ENCODE assay signal across 21 cellular contexts in genomic region chr17:28469376-28469775, GRCh38. TPM values are rescaled to one million over a fixed set of nuclear protein-coding genes. Genes with fewer than 3 reads are reported as not detected.
DNase-seq lines count a peak whose midpoint lies in the region; ATAC-seq and TF ChIP-seq lines count a peak whose summit lies in the region.
"Had no signal": no experiment of that assay in that cellular context is flagged by ENCODE, and none has a peak within 500 bp of the region (broad histone marks: within the 10 kb centered on the region; RNA-seq: fewer than 3 reads in every experiment).

No MANE protein-coding gene starts in this region.

- H3K36me3 ChIP-seq in BLaER1 treated with 17β-estradiol and CSF1 and Interleukin-3, amounts not matched to agents 10 nM and 100 nM, result no peaks in the 10 kb centered on the region
- no peaks in the 10 kb centered on the region for H3K36me3 ChIP-seq in RWPE2 (ENCODE audit: low read depth)

- H3K27me3 ChIP-seq in BLaER1 treated with 17β-estradiol and CSF1 and Interleukin-3, amounts not matched to agents 10 nM and 100 nM, result peaks cover 0 to 3% (median 0%) of the 10 kb centered on the region in 11 experiments; a peak in 1 of 22 replicates
- no peaks in the 10 kb centered on the region for H3K27me3 ChIP-seq in RWPE2 (ENCODE audit: insufficient read depth, poor library complexity, severe bottlenecking)

- CTCF ChIA-PET in activated CD8-positive, alpha-beta memory T cell treated with anti-CD3 and anti-CD28 coated beads, Interleukin-2, amount 10 ng/mL, durations not matched to agents 7 days and 5 days (lab: Charles Lee), result interaction anchor here (0.6 to 2.1 kb wide), 3 partner anchors 19 to 68 kb away, joined by 3 to 6 read pairs (median 3); no protein-coding TSS in a partner anchor

- peak; percentile 38 for DNase-seq in activated CD8-positive, alpha-beta memory T cell treated with anti-CD3 and anti-CD28 coated beads, Interleukin-2, amount 10 ng/mL, durations not matched to agents 7 days and 5 days
- DNase-seq in activated CD8-positive, alpha-beta memory T cell treated with anti-CD3 and anti-CD28 coated beads, Interleukin-2, amount 50 U/mL, for 48 hours, result no peak
- DNase-seq in RWPE2 (ENCODE audit: low spot score) (peak; percentile 6), left lobe of liver (ENCODE audit: low spot score) (peak; percentile 29), iPS-NIHi7 (ENCODE audit: extremely low spot score) (no peak), NCI-H345 (lab: John Stamatoyannopoulos, UW) (no peak)
- DNase-seq: EL; H9; HFFc6; Kasumi-1; NCI-H1092; NCI-H1436 treated with DMSO at 0.1 percent for 48 hours; NCI-H1930; NCI-H748 treated with DMSO at 0.1 percent for 48 hours; NK-92 treated with Interleukin-12 subunit alpha and Interleukin-12 subunit beta, amount 100 ng/mL, for 24 hours; OCI-M1; SHP77; SW 1271 had no signal

- peak overlapping the region in 1 of 11 experiments; percentile 1; a peak in 1 of 22 replicates for H3K9ac ChIP-seq in BLaER1 treated with 17β-estradiol and CSF1 and Interleukin-3, amounts not matched to agents 10 nM and 100 nM

- H3K4me3 ChIP-seq in BLaER1 treated with 17β-estradiol and CSF1 and Interleukin-3, amounts not matched to agents 10 nM and 100 nM, result peak overlapping the region in 1 of 10 experiments; percentile 6; a peak in 1 of 20 replicates
- no peak overlapping the region for H3K4me3 ChIP-seq in RWPE2 (ENCODE audit: severe bottlenecking)

- H4K20me1 ChIP-seq in BLaER1 treated with 17β-estradiol and CSF1 and Interleukin-3, amounts not matched to agents 10 nM and 100 nM, result no peaks in the 10 kb centered on the region

- H3K27ac Mint-ChIP-seq in activated CD8-positive, alpha-beta memory T cell treated with anti-CD3 and anti-CD28 coated beads, Interleukin-2, amount 10 ng/mL, durations not matched to agents 7 days and 5 days, result peak overlapping the region; percentile 52
- H3K27ac Mint-ChIP-seq: HFFc6 had no signal

- no peak for TF ChIP-seq CTCF in RWPE2 (IDR thresholded peaks at IDR 0.05; ENCODE audit: poor library complexity, severe bottlenecking)

- no peaks in the 10 kb centered on the region for H3K9me3 Mint-ChIP-seq in activated CD8-positive, alpha-beta memory T cell treated with anti-CD3 and anti-CD28 coated beads, Interleukin-2, amount 10 ng/mL, durations not matched to agents 7 days and 5 days (ENCODE audit: low read depth)
- H3K9me3 Mint-ChIP-seq: H9, HFFc6 had no signal

- no peak overlapping the region for H3K4me3 Mint-ChIP-seq in activated CD8-positive, alpha-beta memory T cell treated with anti-CD3 and anti-CD28 coated beads, Interleukin-2, amount 10 ng/mL, durations not matched to agents 7 days and 5 days
- H3K4me3 Mint-ChIP-seq: H9, HFFc6 had no signal

- H3K4me1 Mint-ChIP-seq in activated CD8-positive, alpha-beta memory T cell treated with anti-CD3 and anti-CD28 coated beads, Interleukin-2, amount 10 ng/mL, durations not matched to agents 7 days and 5 days, result peaks cover 33% of the 10 kb centered on the region

- H3K27ac ChIP-seq in BLaER1 treated with 17β-estradiol and CSF1 and Interleukin-3, amounts not matched to agents 10 nM and 100 nM, result peak overlapping the region in 7 of 11 experiments; percentile 49 to 86 (median 72); a peak in 13 of 22 replicates
- H3K27ac ChIP-seq in RWPE2 (ENCODE audit: poor library complexity, severe bottlenecking), result no peak overlapping the region

- peak overlapping the region; percentile 2 to 94 (median 84); a peak in 19 of 22 replicates for H3K4me2 ChIP-seq in BLaER1 treated with 17β-estradiol and CSF1 and Interleukin-3, amounts not matched to agents 10 nM and 100 nM

- peaks cover 13% of the 10 kb centered on the region for H3K27me3 Mint-ChIP-seq in activated CD8-positive, alpha-beta memory T cell treated with anti-CD3 and anti-CD28 coated beads, Interleukin-2, amount 10 ng/mL, durations not matched to agents 7 days and 5 days

- no peaks in the 10 kb centered on the region for H3K36me3 Mint-ChIP-seq in activated CD8-positive, alpha-beta memory T cell treated with anti-CD3 and anti-CD28 coated beads, Interleukin-2, amount 10 ng/mL, durations not matched to agents 7 days and 5 days

- no peak for ATAC-seq in activated CD8-positive, alpha-beta memory T cell treated with anti-CD3 and anti-CD28 coated beads, Interleukin-2, amount 10 ng/mL, durations not matched to agents 7 days and 5 days
- ATAC-seq in RWPE2 (ENCODE audit: low read depth) (no peak), left lobe of liver (no peak), HG02870 (IDR thresholded peaks at IDR 0.05; ENCODE audit: unreplicated experiment) (no peak)

- H3K4me1 ChIP-seq in BLaER1 treated with 17β-estradiol and CSF1 and Interleukin-3, amounts not matched to agents 10 nM and 100 nM, result peaks cover 30 to 100% (median 77%) of the 10 kb centered on the region in 10 experiments
- no peaks in the 10 kb centered on the region for H3K4me1 ChIP-seq in RWPE2 (ENCODE audit: insufficient read depth, poor library complexity, severe bottlenecking)

- H3K9me3 ChIP-seq in BLaER1 treated with 17β-estradiol and CSF1 and Interleukin-3, amounts not matched to agents 10 nM and 100 nM (replicated peaks in 1 of 11), result no peaks in the 10 kb centered on the region
- H3K9me3 ChIP-seq in RWPE2 (ENCODE audit: severe bottlenecking), result no peaks in the 10 kb centered on the region

RNA-seq across cellular contexts. Expression of gene SLC13A2, which starts 4.1 kb away (rescaled TPM):
- total RNA-seq in activated CD8-positive, alpha-beta memory T cell treated with anti-CD3 and anti-CD28 coated beads, Interleukin-2, amount 10 ng/mL, durations not matched to agents 7 days and 5 days, result not detected
- total RNA-seq in left lobe of liver, result 0.55 TPM
- total RNA-seq: A172, H9 had no signal

RNA-seq across cellular contexts. Expression of gene FOXN1, which starts 36.8 kb away (rescaled TPM):
- total RNA-seq in activated CD8-positive, alpha-beta memory T cell treated with anti-CD3 and anti-CD28 coated beads, Interleukin-2, amount 10 ng/mL, durations not matched to agents 7 days and 5 days, result not detected
- total RNA-seq in left lobe of liver, result not detected
- total RNA-seq: A172, H9, HFFc6 had no signal

Comparison
In these comparisons a context has a peak if more than half of its experiments do, and no peak if none do; other contexts are left out.
1. DNase-seq: peak in activated CD8-positive, alpha-beta memory T cell treated with anti-CD3 and anti-CD28 coated beads, Interleukin-2, amount 10 ng/mL, durations not matched to agents 7 days and 5 days (single experiment), RWPE2 (single experiment) and left lobe of liver (single experiment); none in activated CD8-positive, alpha-beta memory T cell treated with anti-CD3 and anti-CD28 coated beads, Interleukin-2, amount 50 U/mL, for 48 hours (single experiment), iPS-NIHi7 (single experiment) and NCI-H345 (single experiment).